10 cellular contexts compared by ENCODE assay signal in the genomic region with DNA sequence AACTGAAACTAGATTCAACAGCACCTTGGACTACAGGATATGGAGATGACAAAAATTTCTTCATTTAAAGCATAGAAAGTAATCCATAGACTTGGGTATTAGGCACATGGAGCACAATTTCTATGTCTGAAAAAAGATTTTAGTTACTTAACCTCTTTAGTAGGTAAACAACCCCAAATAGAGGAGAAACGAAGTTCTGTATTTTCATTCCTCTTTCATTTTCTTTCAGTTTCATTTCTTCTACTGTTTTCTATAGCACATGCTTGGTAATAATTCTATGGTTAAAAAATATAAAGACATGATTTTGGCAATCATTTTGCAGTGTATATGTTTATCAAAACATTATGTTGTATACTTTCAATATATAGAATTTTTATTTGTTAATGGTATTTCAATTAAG.
A peak's percentile ranks its signal among the peaks of the same experiment; 100 is the strongest.
DNase-seq lines count a peak whose midpoint lies in the region; ATAC-seq and TF ChIP-seq lines count a peak whose summit lies in the region.
"Had no signal": no experiment of that assay in that cellular context is flagged by ENCODE, and none has a peak within 500 bp of the region (broad histone marks: within the 10 kb centered on the region; RNA-seq: fewer than 3 reads in every experiment).

No MANE protein-coding gene starts in this region.

- H3F3A ChIP-seq in PC-3 (ENCODE audit: low read length, unreplicated experiment): no peaks in the 10 kb centered on the region

- POLR2A ChIA-PET in T-cell (lab: Charles Lee) (interaction anchor here in 1 of 2 donors (0.7 kb wide), 1 partner anchor 117 kb away, joined by 3 read pairs; no protein-coding TSS in a partner anchor), PC-3 (lab: Charles Lee; ENCODE audit: unreplicated experiment) (interaction anchor here (0.6 kb wide), 1 partner anchor 110 kb away, joined by 4 read pairs; no protein-coding TSS in a partner anchor)

- no peaks in the 10 kb centered on the region for H3K9me3 ChIP-seq in PC-3 (ENCODE audit: low read length)

- no peaks in the 10 kb centered on the region for H3K27me3 ChIP-seq in PC-3 (ENCODE audit: low read length)

- CTCF ChIA-PET in T-cell (lab: Charles Lee) (no interaction called here), PC-3 (lab: Charles Lee) (no interaction called here)

- peaks cover 37 to 41% (median 37%) of the 10 kb centered on the region in 3 donors for H3K4me1 Mint-ChIP-seq in T-cell
- H3K4me1 Mint-ChIP-seq in neural crest cell: no peaks in the 10 kb centered on the region

- H3K36me3 ChIP-seq in PC-3 (ENCODE audit: low read depth, low read length): no peaks in the 10 kb centered on the region

- H2AFZ ChIP-seq in PC-3 (ENCODE audit: low read length): no peak overlapping the region

- peaks cover 3 to 4% (median 4%) of the 10 kb centered on the region in 3 donors for H3K9me3 Mint-ChIP-seq in T-cell
- peaks cover 2% of the 10 kb centered on the region for H3K9me3 Mint-ChIP-seq in neural crest cell

- ATAC-seq in GM19328 (IDR thresholded peaks at IDR 0.05; ENCODE audit: unreplicated experiment) (peak; percentile 51), HG02852 (IDR thresholded peaks at IDR 0.05; ENCODE audit: unreplicated experiment) (peak; percentile 63), T-cell (replicated peaks in 1 of 4) (peak; percentile 47 to 64 (median 60)), PC-3 (no peak)

- no peaks in the 10 kb centered on the region for H3K79me2 ChIP-seq in PC-3 (ENCODE audit: low read length)

- no peak overlapping the region for H3K27ac ChIP-seq in PC-3 (ENCODE audit: low read length)

- intact Hi-C loops in PC-3 (cut with micrococcal nuclease): no loop called here

- DNase-seq in T-cell (no peak), neural crest cell (ENCODE audit: low read depth, low spot score) (no peak), PC-3 (no peak), globus pallidus (ENCODE audit: low spot score) (no peak), GM19238 (ENCODE audit: insufficient read length, low spot score) (no peak), hepatic stellate cell (ENCODE audit: low spot score) (no peak)
- DNase-seq: NK-92 treated with Interleukin-12 subunit alpha and Interleukin-12 subunit beta, amount 100 ng/mL, for 24 hours; stimulated activated CD4-positive, alpha-beta T cell treated with anti-CD3 and anti-CD28 coated beads, Interleukin-2, amount 100 ng/mL, for 48 hours had no signal

- H3K4me3 Mint-ChIP-seq in T-cell (peak overlapping the region; percentile 71 to 77 (median 72)), neural crest cell (no peak overlapping the region)

- no peak overlapping the region for H3K9ac ChIP-seq in PC-3 (ENCODE audit: low read length)

- no TSS peak for BruUV-seq in PC-3 (replicated peaks; lab: Mats Ljungman, UMichigan)

- H3K27ac Mint-ChIP-seq in T-cell (peak overlapping the region; percentile 96 to 97), neural crest cell (ENCODE audit: unreplicated experiment) (peak overlapping the region; percentile 62)

- H3K27me3 Mint-ChIP-seq in T-cell (no peaks in the 10 kb centered on the region), neural crest cell (ENCODE audit: low read depth) (no peaks in the 10 kb centered on the region)

- no peak for TF ChIP-seq CTCF in neural crest cell (conservative IDR thresholded peaks at IDR 0.05)
- no peak for TF ChIP-seq CTCF in PC-3 (conservative IDR thresholded peaks at IDR 0.05; ENCODE audit: low read depth, low read length)

- H3K4me3 ChIP-seq in PC-3 (ENCODE audit: low read length): no peak overlapping the region

- no peaks in the 10 kb centered on the region for H3K9me2 ChIP-seq in PC-3 (replicated peaks; ENCODE audit: low read length)

- no peaks in the 10 kb centered on the region for H3K4me1 ChIP-seq in PC-3 (ENCODE audit: insufficient read depth, low read length)

- H4K20me1 ChIP-seq in PC-3 (ENCODE audit: low read length): no peaks in the 10 kb centered on the region

- H3K36me3 Mint-ChIP-seq in T-cell (peaks cover 3% of the 10 kb centered on the region), neural crest cell (ENCODE audit: low read depth) (no peaks in the 10 kb centered on the region)

- H3K4me2 ChIP-seq in PC-3 (ENCODE audit: low read length): no peak overlapping the region
